In genomic region chr1:55718758-55719671, GRCh38 we compare ENCODE assay signal across 10 cellular contexts.
DNase-seq lines count a peak whose midpoint lies in the region; ATAC-seq and TF ChIP-seq lines count a peak whose summit lies in the region.
"Had no signal": no experiment of that assay in that cellular context is flagged by ENCODE, and none has a peak within 500 bp of the region (broad histone marks: within the 10 kb centered on the region; RNA-seq: fewer than 3 reads in every experiment).

No MANE protein-coding gene starts in this region.

- peaks cover 0 to 15% (median 5%) of the 10 kb centered on the region in 4 donors for H3K4me1 ChIP-seq in liver (ENCODE audit: control insufficient read depth in 4 of 4, insufficient read depth in 4 of 4, low read length in 3 of 4)
- H3K4me1 ChIP-seq in upper lobe of left lung = peaks cover 7 to 29% (median 12%) of the 10 kb centered on the region in 4 donors

- ATAC-seq in upper lobe of left lung (ENCODE audit: low FRiP score in 2 of 2) (peak; percentile 82 to 89), GM21381 (IDR thresholded peaks at IDR 0.05; ENCODE audit: unreplicated experiment) (no peak), GM21515 (IDR thresholded peaks at IDR 0.05; ENCODE audit: unreplicated experiment) (no peak)

- TF ChIP-seq CTCF in liver (IDR thresholded peaks at IDR 0.05; ENCODE audit: low read depth, low read length, missing input control) (no peak), upper lobe of left lung (IDR thresholded peaks at IDR 0.05) (no peak)

- H3K27ac ChIP-seq in liver (ENCODE audit: low read depth in 1 of 2, low read length in 2 of 2) (peak overlapping the region; percentile 3 to 66), upper lobe of left lung (peak overlapping the region; percentile 57 to 81 (median 71))

- DNase-seq in HuH-7.5 (ENCODE audit: low spot score) = peak; percentile 17
- DNase-seq in cerebellar cortex (ENCODE audit: low spot score) = peak; percentile 14
- peak in 1 of 2 donors; percentile 71 for DNase-seq in upper lobe of left lung
- no peak for DNase-seq in GM19238 (ENCODE audit: insufficient read length, low spot score)
- DNase-seq in activated naive CD4-positive, alpha-beta T cell treated with Interleukin-2 at 50 U/mL for 16 hours = no peak
- DNase-seq: NCI-H748 treated with DMSO at 0.1 percent for 48 hours; stimulated activated CD4-positive, alpha-beta T cell treated with anti-CD3 and anti-CD28 coated beads, Interleukin-2, amount 100 ng/mL, for 24 hours had no signal

- H3K4me3 ChIP-seq in liver (ENCODE audit: low read depth in 1 of 3, low read length in 3 of 3) = no peak overlapping the region
- H3K4me3 ChIP-seq in upper lobe of left lung = no peak overlapping the region

- peak in 3 of 4 donors; percentile 37 to 58 (median 55) for TF ChIP-seq EP300 in upper lobe of left lung (IDR thresholded peaks at IDR 0.05)

- no peaks in the 10 kb centered on the region for H3K36me3 ChIP-seq in liver (ENCODE audit: control insufficient read depth in 4 of 4, insufficient read depth in 3 of 4, low read depth in 1 of 4, low read length in 3 of 4)
- no peaks in the 10 kb centered on the region for H3K36me3 ChIP-seq in upper lobe of left lung

- H3K27me3 ChIP-seq in liver (ENCODE audit: control insufficient read depth in 4 of 4, insufficient read depth in 4 of 4, low read length in 3 of 4) = no peaks in the 10 kb centered on the region
- no peaks in the 10 kb centered on the region for H3K27me3 ChIP-seq in upper lobe of left lung

- WGBS in liver = 43% methylated on average over 7 of the region's 7 CpGs
- 53 to 68% methylated on average over 7 of the region's 7 CpGs for WGBS in upper lobe of left lung, 2 donors

- peak; percentile 36 to 46 for TF ChIP-seq RAD21 in liver (IDR thresholded peaks at IDR 0.05)

- no peak overlapping the region for H3K9ac ChIP-seq in liver (ENCODE audit: low read depth in 1 of 2, low read length in 2 of 2)

- H3K9me3 ChIP-seq in liver (ENCODE audit: control insufficient read depth in 4 of 4, low read length in 3 of 4) (no peaks in the 10 kb centered on the region), upper lobe of left lung (no peaks in the 10 kb centered on the region)

- no peak for TF ChIP-seq POLR2A in upper lobe of left lung (IDR thresholded peaks at IDR 0.05)

TF ChIP-seq in liver, 16 proteins besides CTCF, POLR2A, EP300 and RAD21:
- peak in 1 of 2 donors; percentile 54 for TF ChIP-seq JUND (IDR thresholded peaks at IDR 0.05)
- TF ChIP-seq RXRA (IDR thresholded peaks at IDR 0.05) = peak; percentile 48 to 64
- TF ChIP-seq FOXA1 (IDR thresholded peaks at IDR 0.05) = no peak
- no peak for TF ChIP-seq YY1 (IDR thresholded peaks at IDR 0.05)
- peak; percentile 97 for TF ChIP-seq NR2F2 (IDR thresholded peaks at IDR 0.05)
- peak; percentile 57 for TF ChIP-seq SP1 (IDR thresholded peaks at IDR 0.05)
- peak; percentile 70 to 77 for TF ChIP-seq HNF4A (conservative IDR thresholded peaks at IDR 0.05)
- no peak for TF ChIP-seq TAF1 (conservative IDR thresholded peaks at IDR 0.05)
- TF ChIP-seq ZBTB33 (IDR thresholded peaks at IDR 0.05) = no peak
- peak; percentile 32 for TF ChIP-seq REST (IDR thresholded peaks at IDR 0.05)
- peak; percentile 74 for TF ChIP-seq MAX (IDR thresholded peaks at IDR 0.05)
- peak; percentile 15 for TF ChIP-seq HNF4G (IDR thresholded peaks at IDR 0.05)
- no peak for TF ChIP-seq EGR1 (IDR thresholded peaks at IDR 0.05; ENCODE audit: low read depth in 2 of 2)
- no peak for TF ChIP-seq GABPA (IDR thresholded peaks at IDR 0.05 in 1 of 2, conservative IDR thresholded peaks at IDR 0.05 in 1 of 2)

Comparison
In these comparisons a context has a peak if more than half of its experiments do, and no peak if none do; other contexts are left out.
1. DNase-seq: peak in HuH-7.5 (single experiment) and cerebellar cortex (single experiment); none in GM19238 (single experiment) and activated naive CD4-positive, alpha-beta T cell treated with Interleukin-2 at 50 U/mL for 16 hours (single experiment).
2. ATAC-seq: peak in upper lobe of left lung (2 of 2); none in GM21381 (single experiment) and GM21515 (single experiment).